Comparison of ENCODE assay signal across 11 cellular contexts in the genomic region with DNA sequence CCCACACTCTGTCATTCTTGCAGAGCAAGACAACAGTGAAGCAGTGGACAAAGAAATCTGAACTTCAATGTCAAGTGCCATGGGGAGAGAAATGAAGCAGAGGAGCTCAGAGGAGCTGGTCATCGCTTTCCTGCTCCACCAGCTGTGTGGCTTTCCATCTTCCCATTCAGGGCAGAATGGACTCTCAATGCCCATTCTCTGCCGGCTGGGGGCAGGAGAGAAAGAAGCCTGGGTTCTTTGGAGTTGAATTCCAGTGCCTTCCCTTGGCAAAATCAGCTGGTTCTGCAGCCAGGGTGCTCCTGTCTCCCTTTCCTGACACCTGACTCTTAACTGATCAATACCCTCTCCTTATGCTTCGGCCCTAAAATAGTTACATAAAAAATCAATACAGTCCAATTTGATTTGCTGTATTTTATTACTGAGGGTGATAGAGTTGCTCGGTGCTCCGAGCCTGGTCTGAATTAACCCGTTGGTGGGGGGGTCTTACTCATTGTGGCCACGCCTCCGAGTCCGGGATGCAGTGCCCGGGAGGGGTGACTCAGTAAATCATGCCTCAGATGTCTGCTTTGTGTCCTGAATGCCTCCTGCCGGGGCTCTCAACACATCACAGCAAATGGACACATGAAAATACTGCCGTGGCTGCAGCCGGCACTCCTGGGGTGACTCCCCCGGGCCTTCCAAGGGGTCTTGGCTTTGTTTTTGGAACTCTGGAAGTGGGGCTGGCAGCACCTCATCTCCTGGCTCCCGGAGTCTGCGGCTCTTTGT. TPM values are rescaled to one million over a fixed set of nuclear protein-coding genes. Genes with fewer than 3 reads are reported as not detected.
DNase-seq lines count a peak whose midpoint lies in the region; ATAC-seq and TF ChIP-seq lines count a peak whose summit lies in the region.
"Had no signal": no experiment of that assay in that cellular context is flagged by ENCODE, and none has a peak within 500 bp of the region (broad histone marks: within the 10 kb centered on the region; RNA-seq: fewer than 3 reads in every experiment).

No MANE protein-coding gene starts in this region.

- H3K9ac ChIP-seq in skeletal muscle satellite cell (ENCODE audit: low read depth, low read length), result no peak overlapping the region
- H3K9ac ChIP-seq: BLaER1 had no signal

- no peak for TF ChIP-seq POLR2A in GM18505 (IDR thresholded peaks at IDR 0.05; ENCODE audit: borderline replicate concordance, extremely low read depth, insufficient read depth, insufficient read length)

- H3K4me3 ChIP-seq in fibroblast of mammary gland (ENCODE audit: control insufficient read depth, low read depth, low read length), result no peak overlapping the region
- H3K4me3 ChIP-seq in skeletal muscle satellite cell (ENCODE audit: low read length), result no peak overlapping the region
- H3K4me3 ChIP-seq: BLaER1, body of pancreas had no signal

- peak; percentile 11 for TF ChIP-seq CTCF in fibroblast of mammary gland (conservative IDR thresholded peaks at IDR 0.05; ENCODE audit: control insufficient read depth, insufficient read depth, low read depth, low read length)

- no peaks in the 10 kb centered on the region for H3K9me3 ChIP-seq in skeletal muscle satellite cell (replicated peaks; ENCODE audit: low read length)
- H3K9me3 ChIP-seq: BLaER1, body of pancreas, neutrophil had no signal

- no peaks in the 10 kb centered on the region for H3K36me3 ChIP-seq in skeletal muscle satellite cell (ENCODE audit: insufficient read depth, low read length)
- H3K36me3 ChIP-seq: BLaER1, neutrophil had no signal

- intact Hi-C loops in Right ventricle myocardium superior (cut with DNase I), result no loop called here

- no peaks in the 10 kb centered on the region for H3K4me1 ChIP-seq in skeletal muscle satellite cell (ENCODE audit: control insufficient read depth, insufficient read depth, low read length)
- H3K4me1 ChIP-seq: BLaER1, body of pancreas had no signal

- H3K27me3 ChIP-seq in skeletal muscle satellite cell (ENCODE audit: control insufficient read depth, insufficient read depth, low read length), result peaks cover 44% of the 10 kb centered on the region

- DNase-seq in NCI-H82 (lab: John Stamatoyannopoulos, UW) (peak; percentile 57), NCI-H82 treated with DMSO at 0.1 percent for 48 hours (lab: John Stamatoyannopoulos, UW; ENCODE audit: unreplicated experiment) (no peak), RPMI7951 (ENCODE audit: low read depth) (peak; percentile 33), fibroblast of mammary gland (ENCODE audit: low read depth) (peak; percentile 69), Right ventricle myocardium superior (no peak)
- DNase-seq: body of pancreas had no signal

- ATAC-seq in GM18505 (IDR thresholded peaks at IDR 0.05; ENCODE audit: unreplicated experiment), result no peak
- no peak for ATAC-seq in Right ventricle myocardium superior (ENCODE audit: poor library complexity)
- no peak for ATAC-seq in HG02970 (IDR thresholded peaks at IDR 0.05; ENCODE audit: low FRiP score, unreplicated experiment)
- ATAC-seq: body of pancreas had no signal

- peak overlapping the region; percentile 52 for H3K4me2 ChIP-seq in skeletal muscle satellite cell (ENCODE audit: low read length)
- H3K4me2 ChIP-seq: BLaER1 had no signal

RNA-seq across cellular contexts. Expression of gene TMEM132B, which starts 7.8 kb away (rescaled TPM):
- under 0.01 TPM in 1 of 2 replicates, not detected in the other for total RNA-seq in RPMI7951 (2014; rRNA removed; shearing (Covaris generic))
- 2.8 and 7.9 TPM in 2 replicates for total RNA-seq in skeletal muscle satellite cell (2012; rRNA removed)
- 6.1 TPM for total RNA-seq in Right ventricle myocardium superior

Comparison
In these comparisons a context has a peak if more than half of its experiments do, and no peak if none do; other contexts are left out.
1. DNase-seq: peak in NCI-H82 (single experiment), RPMI7951 (single experiment) and fibroblast of mammary gland (single experiment); none in NCI-H82 treated with DMSO at 0.1 percent for 48 hours (single experiment) and Right ventricle myocardium superior (single experiment).